Comparison of ENCODE assay signal across 12 cellular contexts in the genomic region with DNA sequence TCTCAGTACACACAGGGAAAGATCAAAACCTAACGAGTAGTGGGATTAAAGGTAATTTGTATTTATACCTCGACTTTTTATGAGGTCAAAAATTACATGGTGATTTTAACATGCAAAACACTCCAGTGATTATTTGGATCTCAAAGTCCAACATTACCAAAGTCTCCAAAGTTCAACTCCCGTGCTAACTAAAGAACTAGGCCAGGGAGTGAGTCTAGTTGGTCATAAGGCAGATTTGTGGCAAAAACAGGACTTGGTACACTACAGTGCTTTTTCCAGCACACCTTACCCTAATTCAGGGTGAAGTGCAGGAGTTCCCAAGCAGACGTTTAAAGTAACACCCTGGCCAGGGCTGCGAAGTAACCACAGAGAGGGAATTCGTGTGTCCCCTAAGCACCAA. TPM values are rescaled to one million over a fixed set of nuclear protein-coding genes. Genes with fewer than 3 reads are reported as not detected.
DNase-seq lines count a peak whose midpoint lies in the region; ATAC-seq and TF ChIP-seq lines count a peak whose summit lies in the region.
"Had no signal": no experiment of that assay in that cellular context is flagged by ENCODE, and none has a peak within 500 bp of the region (broad histone marks: within the 10 kb centered on the region; RNA-seq: fewer than 3 reads in every experiment).

No MANE protein-coding gene starts in this region.

- in situ Hi-C loops in Panc1 (cut with HindIII; ENCODE audit: low pct_unique_long_range_greater_than_20kb, low sequenced_read_pairs) = loop anchor here (25.0 kb wide), 1 partner anchor 185 kb away; no protein-coding TSS in a partner anchor

- H3K9me3 ChIP-seq in Panc1 (ENCODE audit: control insufficient read depth, insufficient read depth, low read depth, low read length) = no peaks in the 10 kb centered on the region
- no peaks in the 10 kb centered on the region for H3K9me3 ChIP-seq in skeletal muscle satellite cell (replicated peaks; ENCODE audit: low read length)
- H3K9me3 ChIP-seq in SJCRH30 (replicated peaks) = no peaks in the 10 kb centered on the region
- H3K9me3 ChIP-seq: sigmoid colon had no signal

- peak; percentile 35 for ATAC-seq in Panc1

- H3K9me3 Mint-ChIP-seq in activated CD4-positive, alpha-beta T cell treated with anti-CD3 and anti-CD28 coated beads, Interleukin-2, amount 10 ng/mL, durations not matched to agents 24 days and 14 days = no peaks in the 10 kb centered on the region

- BruUV-seq in Panc1 (replicated peaks; lab: Mats Ljungman, UMichigan) = no TSS peak

- peak overlapping the region; percentile 79 for H3K4me2 ChIP-seq in skeletal muscle satellite cell (ENCODE audit: low read length)

- CTCF ChIA-PET in Panc1 (lab: Charles Lee) = no interaction called here

- peaks cover 13% of the 10 kb centered on the region for H3K27me3 ChIP-seq in Panc1 (ENCODE audit: control insufficient read depth, insufficient read depth, low read length)
- H3K27me3 ChIP-seq in skeletal muscle satellite cell (ENCODE audit: control insufficient read depth, insufficient read depth, low read length) = peaks cover 23% of the 10 kb centered on the region
- H3K27me3 ChIP-seq in SJCRH30 = no peaks in the 10 kb centered on the region

- H3K4me1 ChIP-seq in Panc1 (ENCODE audit: control insufficient read depth, insufficient read depth, low read length) (peaks cover 9% of the 10 kb centered on the region; the same call in 1 of the 2 replicates), skeletal muscle satellite cell (ENCODE audit: control insufficient read depth, insufficient read depth, low read length) (peaks cover 10% of the 10 kb centered on the region), SJCRH30 (no peaks in the 10 kb centered on the region)

- H3K27ac Mint-ChIP-seq in activated CD4-positive, alpha-beta T cell treated with anti-CD3 and anti-CD28 coated beads, Interleukin-2, amount 10 ng/mL, durations not matched to agents 24 days and 14 days = peak overlapping the region; percentile 56

- H3K27ac ChIP-seq in Panc1 (ENCODE audit: low read length) = peak overlapping the region; percentile 85
- no peak overlapping the region for H3K27ac ChIP-seq in SJCRH30

- peak overlapping the region; percentile 95 for H3K4me3 Mint-ChIP-seq in activated CD4-positive, alpha-beta T cell treated with anti-CD3 and anti-CD28 coated beads, Interleukin-2, amount 10 ng/mL, durations not matched to agents 24 days and 14 days

- TF ChIP-seq CTCF in Panc1 (IDR thresholded peaks at IDR 0.05) (no peak), epithelial cell of proximal tubule (conservative IDR thresholded peaks at IDR 0.05; ENCODE audit: low read depth, low read length) (no peak)

- H3K27me3 Mint-ChIP-seq in activated CD4-positive, alpha-beta T cell treated with anti-CD3 and anti-CD28 coated beads, Interleukin-2, amount 10 ng/mL, durations not matched to agents 24 days and 14 days = peaks cover 24% of the 10 kb centered on the region

- peaks cover 34% of the 10 kb centered on the region for H3K36me3 Mint-ChIP-seq in activated CD4-positive, alpha-beta T cell treated with anti-CD3 and anti-CD28 coated beads, Interleukin-2, amount 10 ng/mL, durations not matched to agents 24 days and 14 days (ENCODE audit: low read depth)

- intact Hi-C loops in activated CD4-positive, alpha-beta T cell treated with anti-CD3 and anti-CD28 coated beads, Interleukin-2, amount 10 ng/mL, durations not matched to agents 24 days and 14 days (cut with micrococcal nuclease) = loop anchor here (5.0 kb wide), 2 partner anchors 160 to 790 kb away; a partner anchor contains a TSS
- intact Hi-C loops in Panc1 (cut with micrococcal nuclease; ENCODE audit: unreplicated experiment) = no loop called here

- H3K9ac ChIP-seq in skeletal muscle satellite cell (ENCODE audit: low read depth, low read length) = no peak overlapping the region

- peaks cover 35% of the 10 kb centered on the region for H3K4me1 Mint-ChIP-seq in activated CD4-positive, alpha-beta T cell treated with anti-CD3 and anti-CD28 coated beads, Interleukin-2, amount 10 ng/mL, durations not matched to agents 24 days and 14 days

- H3K4me3 ChIP-seq in Panc1 (ENCODE audit: low read depth in 2 of 2, low read length in 2 of 2) = peak overlapping the region; percentile 87 to 97
- peak overlapping the region; percentile 73 for H3K4me3 ChIP-seq in epithelial cell of proximal tubule (ENCODE audit: low read depth, low read length)
- H3K4me3 ChIP-seq in skeletal muscle satellite cell (ENCODE audit: low read length) = peak overlapping the region; percentile 84
- no peak overlapping the region for H3K4me3 ChIP-seq in SJCRH30

- DNase-seq in activated CD4-positive, alpha-beta T cell treated with anti-CD3 and anti-CD28 coated beads, Interleukin-2, amount 10 ng/mL, durations not matched to agents 24 days and 14 days = no peak
- no peak for DNase-seq in activated CD4-positive, alpha-beta T cell treated with anti-CD3 and anti-CD28 coated beads for 1 hour
- no peak for DNase-seq in Panc1 (ENCODE audit: low read depth, low spot score)
- DNase-seq in epithelial cell of proximal tubule (ENCODE audit: low read depth) = no peak
- DNase-seq in SJCRH30 = no peak
- DNase-seq in cerebellum (ENCODE audit: low spot score) = no peak
- DNase-seq in NCI-H2171 treated with DMSO at 0.1 percent for 48 hours (lab: John Stamatoyannopoulos, UW) = no peak
- DNase-seq: effector memory CD4-positive, alpha-beta T cell; NCI-H2107; sigmoid colon had no signal

- POLR2A ChIA-PET in Panc1 (lab: Charles Lee) = no interaction called here

- H3K36me3 ChIP-seq in Panc1 (ENCODE audit: control insufficient read depth, insufficient read depth, low read length) (peaks cover 26% of the 10 kb centered on the region), skeletal muscle satellite cell (ENCODE audit: insufficient read depth, low read length) (peaks cover 18% of the 10 kb centered on the region), SJCRH30 (0 out of 2 replicates have a peak, but pooled peaks cover 1% of the 10 kb centered on the region)

RNA-seq across cellular contexts. Expression of a gene that starts 1.1 kb away (rescaled TPM):
- 18.0 and 19.2 TPM in 2 replicates for total RNA-seq in activated CD4-positive, alpha-beta T cell treated with anti-CD3 and anti-CD28 coated beads, Interleukin-2, amount 10 ng/mL, durations not matched to agents 24 days and 14 days
- 15.1 TPM for total RNA-seq in Panc1 (2021; ENCODE audit: unreplicated experiment)
- polyA plus RNA-seq in Panc1 (2012; ENCODE audit: insufficient read length) = 12.6 TPM
- 7.1 and 8.0 TPM in 2 replicates for total RNA-seq in epithelial cell of proximal tubule
- 12.9 and 19.7 TPM in 2 replicates for total RNA-seq in skeletal muscle satellite cell (2012; rRNA removed)
- 10.1 and 10.3 TPM in 2 replicates for total RNA-seq in SJCRH30 (2014; rRNA removed; shearing (Covaris generic))
- total RNA-seq in cerebellum = 10.6 TPM

RNA-seq across cellular contexts. Expression of a gene that starts 2.4 kb away (rescaled TPM):
- total RNA-seq in activated CD4-positive, alpha-beta T cell treated with anti-CD3 and anti-CD28 coated beads, Interleukin-2, amount 10 ng/mL, durations not matched to agents 24 days and 14 days = 0.19 TPM in 1 of 2 replicates, not detected in the other
- total RNA-seq in Panc1 (2021; ENCODE audit: unreplicated experiment) = 0.15 TPM
- 0.12 TPM for polyA plus RNA-seq in Panc1 (2012; ENCODE audit: insufficient read length)
- 0.14 TPM in 1 of 2 replicates, not detected in the other for total RNA-seq in epithelial cell of proximal tubule
- not detected in 2 replicates for total RNA-seq in skeletal muscle satellite cell (2012; rRNA removed)
- 0.18 TPM in 1 of 2 replicates, not detected in the other for total RNA-seq in SJCRH30 (2014; rRNA removed; shearing (Covaris generic))
- total RNA-seq in cerebellum = 13.4 TPM
- total RNA-seq: Right ventricle myocardium inferior had no signal

RNA-seq across cellular contexts. Expression of a gene that starts 14.4 kb away (rescaled TPM):
- 6.7 and 7.6 TPM in 2 replicates for total RNA-seq in activated CD4-positive, alpha-beta T cell treated with anti-CD3 and anti-CD28 coated beads, Interleukin-2, amount 10 ng/mL, durations not matched to agents 24 days and 14 days
- total RNA-seq in Panc1 (2021; ENCODE audit: unreplicated experiment) = 32.2 TPM
- polyA plus RNA-seq in Panc1 (2012; ENCODE audit: insufficient read length) = 13.5 TPM
- 9.3 and 11.3 TPM in 2 replicates for total RNA-seq in epithelial cell of proximal tubule
- 6.6 and 6.8 TPM in 2 replicates for total RNA-seq in skeletal muscle satellite cell (2012; rRNA removed)
- 2.0 and 2.2 TPM in 2 replicates for total RNA-seq in SJCRH30 (2014; rRNA removed; shearing (Covaris generic))
- total RNA-seq in cerebellum = 7.8 TPM

RNA-seq across cellular contexts. Expression of a gene that starts 44.0 kb away (rescaled TPM):
- total RNA-seq in activated CD4-positive, alpha-beta T cell treated with anti-CD3 and anti-CD28 coated beads, Interleukin-2, amount 10 ng/mL, durations not matched to agents 24 days and 14 days = not detected in 2 replicates
- total RNA-seq in Panc1 (2021; ENCODE audit: unreplicated experiment) = not detected
- polyA plus RNA-seq in Panc1 (2012; ENCODE audit: insufficient read length) = not detected
- total RNA-seq in epithelial cell of proximal tubule = not detected in 2 replicates
- not detected in 2 replicates for total RNA-seq in skeletal muscle satellite cell (2012; rRNA removed)
- 0.02 TPM in 1 of 2 replicates, not detected in the other for total RNA-seq in SJCRH30 (2014; rRNA removed; shearing (Covaris generic))
- not detected for total RNA-seq in cerebellum
- polyA plus RNA-seq: sigmoid colon had no signal

Comparison
In these comparisons a context has a peak if more than half of its experiments do, and no peak if none do; other contexts are left out.
1. RNA of a gene that starts 2.4 kb away (total RNA-seq): 13.4 TPM in cerebellum (single experiment); 0.18 TPM in SJCRH30, 0.15 TPM in Panc1 (single experiment), 0.14 TPM in epithelial cell of proximal tubule and 0.19 TPM in activated CD4-positive, alpha-beta T cell treated with anti-CD3 and anti-CD28 coated beads, Interleukin-2, amount 10 ng/mL, durations not matched to agents 24 days and 14 days; every median in the first group is over 10 times any median in the second.